In the genomic region with DNA sequence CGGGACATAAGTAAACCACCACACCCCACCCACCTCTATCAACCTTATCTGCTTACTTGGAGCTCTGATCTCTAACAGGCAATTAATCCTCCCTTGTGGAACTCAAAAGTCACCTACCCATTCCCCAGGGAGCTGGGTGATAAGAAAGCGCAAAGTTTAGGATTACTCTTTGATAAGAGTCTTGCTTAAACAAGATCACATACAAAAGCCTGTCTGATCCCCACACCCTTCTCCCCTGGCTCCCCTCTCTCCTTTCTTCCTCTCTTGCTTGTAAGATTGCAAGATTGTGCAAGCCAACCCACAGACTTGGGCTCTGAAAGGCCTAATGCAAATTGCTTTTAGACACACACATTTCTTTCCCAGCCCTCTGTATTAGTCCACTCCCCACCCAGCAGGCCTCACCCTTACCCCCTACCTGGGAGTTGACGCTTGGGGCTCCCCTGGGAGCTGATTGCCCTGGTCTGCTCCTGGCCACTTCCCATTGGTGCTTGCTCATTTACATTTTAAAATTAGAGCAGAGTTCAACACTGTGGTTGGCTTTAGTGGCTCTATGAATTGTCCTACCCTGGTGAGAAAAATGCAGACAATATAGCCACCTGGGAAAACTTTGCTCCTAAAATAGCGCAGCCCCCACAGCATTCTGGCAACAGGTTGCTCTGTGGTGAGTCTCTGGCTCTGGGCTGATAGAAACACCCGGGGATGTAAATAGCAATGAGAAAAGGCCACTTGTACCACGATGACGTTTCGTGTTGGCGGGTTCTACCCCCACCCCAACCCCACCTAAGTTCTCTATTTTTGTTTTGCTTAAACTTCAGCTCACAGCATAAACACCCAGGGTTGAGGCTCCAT, we compare ENCODE assay signal across 8 cellular contexts. TPM values are rescaled to one million over a fixed set of nuclear protein-coding genes. Genes with fewer than 3 reads are reported as not detected.
DNase-seq lines count a peak whose midpoint lies in the region; ATAC-seq and TF ChIP-seq lines count a peak whose summit lies in the region.

No MANE protein-coding gene starts in this region.

- no peaks in the 10 kb centered on the region for H3K27me3 ChIP-seq in fibroblast of lung (ENCODE audit: control insufficient read depth, insufficient read depth, low read length)
- no peaks in the 10 kb centered on the region for H3K27me3 ChIP-seq in CD4-positive, alpha-beta memory T cell (ENCODE audit: insufficient read depth, low read length)

- no peak overlapping the region for H2AFZ ChIP-seq in fibroblast of lung (ENCODE audit: low read length)

- H3K4me1 ChIP-seq in fibroblast of lung (ENCODE audit: control insufficient read depth, extremely low read depth, insufficient read depth, low read length), result peaks cover 5% of the 10 kb centered on the region
- no peaks in the 10 kb centered on the region for H3K4me1 ChIP-seq in CD4-positive, alpha-beta memory T cell (ENCODE audit: insufficient read depth, low read length)

- H3K36me3 ChIP-seq in fibroblast of lung (ENCODE audit: control insufficient read depth, insufficient read depth, low read length), result no peaks in the 10 kb centered on the region
- no peaks in the 10 kb centered on the region for H3K36me3 ChIP-seq in CD4-positive, alpha-beta memory T cell (ENCODE audit: insufficient read depth, low read length)

- no peaks in the 10 kb centered on the region for H3K79me2 ChIP-seq in fibroblast of lung (ENCODE audit: control insufficient read depth, insufficient read depth, low read length)

- no peak overlapping the region for H3K4me2 ChIP-seq in fibroblast of lung (ENCODE audit: extremely low read depth, insufficient read depth, low read length)

- H3K9me3 ChIP-seq in fibroblast of lung (ENCODE audit: control insufficient read depth, insufficient read depth, low read depth, low read length), result no peaks in the 10 kb centered on the region
- H3K9me3 ChIP-seq in CD4-positive, alpha-beta memory T cell (ENCODE audit: control insufficient read depth in 1 of 2, low read length in 2 of 2), result no peaks in the 10 kb centered on the region

- intact Hi-C loops in CD4-positive, alpha-beta memory T cell (cut with micrococcal nuclease), result no loop called here

- no peaks in the 10 kb centered on the region for H3K36me3 Mint-ChIP-seq in CD4-positive, alpha-beta memory T cell

- H3K9ac ChIP-seq in fibroblast of lung (ENCODE audit: insufficient read depth, low read length), result no peak overlapping the region

- CTCF ChIA-PET in CD4-positive, alpha-beta memory T cell (lab: Charles Lee; ENCODE audit: partially characterized antibody), result no interaction called here

- no peak overlapping the region for H3K4me3 Mint-ChIP-seq in CD4-positive, alpha-beta memory T cell

- no peak overlapping the region for H3K4me3 ChIP-seq in fibroblast of lung (replicated peaks in 1 of 4; ENCODE audit: control extremely low read depth in 1 of 4, insufficient read depth in 1 of 4, low read depth in 3 of 4, low read length in 4 of 4)
- H3K4me3 ChIP-seq in CD4-positive, alpha-beta memory T cell (ENCODE audit: low read length in 2 of 2), result no peak overlapping the region

- DNase-seq in NCI-H345 treated with DMSO at 0.1 percent for 48 hours (lab: John Stamatoyannopoulos, UW; ENCODE audit: unreplicated experiment) (peak; percentile 40), fibroblast of lung (ENCODE audit: low read depth in 2 of 2) (peak; percentile 62 to 64), renal cortical epithelial cell (ENCODE audit: low read depth) (peak; percentile 89), NCI-H187 treated with DMSO at 0.1 percent for 48 hours (lab: John Stamatoyannopoulos, UW) (no peak)
- DNase-seq in activated naive CD4-positive, alpha-beta T cell (lab: John Stamatoyannopoulos, UW), result no peak
- no peak for DNase-seq in CD4-positive, alpha-beta memory T cell

- peaks cover 0 to under 1% (median 0%) of the 10 kb centered on the region in 8 donors for H3K9me3 Mint-ChIP-seq in CD4-positive, alpha-beta memory T cell

- TF ChIP-seq CTCF in fibroblast of lung (conservative IDR thresholded peaks at IDR 0.05 in 1 of 2, IDR thresholded peaks at IDR 0.05 in 1 of 2; ENCODE audit: low read depth in 1 of 2, low read length in 2 of 2), result no peak

- H3K27ac ChIP-seq in fibroblast of lung (ENCODE audit: insufficient read depth, low read length), result no peak overlapping the region
- no peak overlapping the region for H3K27ac ChIP-seq in CD4-positive, alpha-beta memory T cell (ENCODE audit: low read depth, low read length)

- no peaks in the 10 kb centered on the region for H3K4me1 Mint-ChIP-seq in CD4-positive, alpha-beta memory T cell

- POLR2A ChIA-PET in CD4-positive, alpha-beta memory T cell (lab: Charles Lee; ENCODE audit: partially characterized antibody), result no interaction called here

- ATAC-seq in GM18873 (IDR thresholded peaks at IDR 0.05; ENCODE audit: low FRiP score, unreplicated experiment) (peak; percentile 85), HG02884 (IDR thresholded peaks at IDR 0.05; ENCODE audit: unreplicated experiment) (peak; percentile 86)

- peaks cover 7 to 10% of the 10 kb centered on the region in 2 donors for H3K27me3 Mint-ChIP-seq in CD4-positive, alpha-beta memory T cell

- H3K27ac Mint-ChIP-seq in CD4-positive, alpha-beta memory T cell, result no peak overlapping the region

- no peaks in the 10 kb centered on the region for H4K20me1 ChIP-seq in fibroblast of lung (ENCODE audit: control insufficient read depth, extremely low read depth, insufficient read depth, low read length)

RNA-seq across cellular contexts. Expression of a gene that starts 58.9 kb away (rescaled TPM):
- total RNA-seq in fibroblast of lung (0.50 and 1.0 TPM in 2 replicates), renal cortical epithelial cell (60.2 and 129 TPM in 2 replicates)
- polyA plus RNA-seq in fibroblast of lung, result 0.23 and 0.34 TPM in 2 replicates
- 0.24 and 0.32 TPM in 2 replicates for polyA plus RNA-seq in fibroblast of lung (2012)
- polyA minus RNA-seq in fibroblast of lung (ENCODE audit: low replicate concordance), result not detected in 2 replicates
- not detected for total RNA-seq in CD4-positive, alpha-beta memory T cell
- polyA plus RNA-seq in CD4-positive, alpha-beta memory T cell, result not detected

Comparison
In these comparisons a context has a peak if more than half of its experiments do, and no peak if none do; other contexts are left out.
1. DNase-seq: peak in NCI-H345 treated with DMSO at 0.1 percent for 48 hours (single experiment), fibroblast of lung (2 of 2) and renal cortical epithelial cell (single experiment); none in activated naive CD4-positive, alpha-beta T cell (0 of 4), NCI-H187 treated with DMSO at 0.1 percent for 48 hours (single experiment) and CD4-positive, alpha-beta memory T cell (0 of 5).
2. RNA of a gene that starts 58.9 kb away (total RNA-seq): 60.2 to 129 TPM in renal cortical epithelial cell; 0.50 to 1.0 TPM in fibroblast of lung and not detected in CD4-positive, alpha-beta memory T cell; every median in the first group is over 10 times any median in the second.